ENCODE assay signal across 1 cellular context in genomic region chr1:16205891-16206546, GRCh38.
TF ChIP-seq lines count a peak whose summit lies in the region.

No MANE protein-coding gene starts in this region.

TF ChIP-seq in GM23338, 12 proteins besides CTCF, POLR2A, EP300 and RAD21 (continued from another document):
- TF ChIP-seq ZNF114 (CRISPR knock-in tag; IDR thresholded peaks at IDR 0.05) (no peak), ZNF331 (CRISPR knock-in tag; IDR thresholded peaks at IDR 0.05; ENCODE audit: low read depth) (no peak), REST (IDR thresholded peaks at IDR 0.05; ENCODE audit: unreplicated experiment) (no peak), STAT1 (IDR thresholded peaks at IDR 0.05; ENCODE audit: unreplicated experiment) (no peak)
